In genomic region chr2:169360984-169361705, GRCh38 we compare ENCODE assay signal across 9 cellular contexts. TPM values are rescaled to one million over a fixed set of nuclear protein-coding genes. Genes with fewer than 3 reads are reported as not detected.
DNase-seq lines count a peak whose midpoint lies in the region; ATAC-seq, FAIRE-seq and TF ChIP-seq lines count a peak whose summit lies in the region.
"Had no signal": no experiment of that assay in that cellular context is flagged by ENCODE, and none has a peak within 500 bp of the region (broad histone marks: within the 10 kb centered on the region; RNA-seq: fewer than 3 reads in every experiment).

No MANE protein-coding gene starts in this region.

- POLR2A ChIA-PET in activated CD8-positive, alpha-beta T cell treated with anti-CD3 and anti-CD28 coated beads, Interleukin-2, amount 10 ng/mL, durations not matched to agents 7 days and 5 days (lab: Charles Lee), result interaction anchor here (0.5 kb wide), 1 partner anchor 229 kb away, joined by 3 read pairs; no protein-coding TSS in a partner anchor

- H3K79me2 ChIP-seq in mammary epithelial cell (ENCODE audit: insufficient read depth, low read length), result no peaks in the 10 kb centered on the region

- peak overlapping the region; percentile 52 to 72 for H3K27ac ChIP-seq in kidney (ENCODE audit: low read depth in 2 of 2, low read length in 2 of 2)
- H3K27ac ChIP-seq in mammary epithelial cell (ENCODE audit: insufficient read depth, low read depth, low read length), result no peak overlapping the region

- peaks cover 53% of the 10 kb centered on the region for H3K27me3 ChIP-seq in mammary epithelial cell (ENCODE audit: insufficient read depth, low read length)

- dilution Hi-C loops in mammary epithelial cell (cut with HindIII; ENCODE audit: low sequenced_read_pairs), result no loop called here

- WGBS in mammary epithelial cell (ENCODE audit: low coverage, missing lambda C conversion rate), result 0% methylated on average over 11 of the region's 20 CpGs

- H3K4me3 Mint-ChIP-seq in activated CD8-positive, alpha-beta T cell treated with anti-CD3 and anti-CD28 coated beads, Interleukin-2, amount 10 ng/mL, durations not matched to agents 7 days and 5 days, result peak overlapping the region; percentile 6
- H3K4me3 Mint-ChIP-seq in stimulated activated memory B cell treated with anti-CD40 and anti-IgM and Interleukin-4, amounts not matched to agents 10 μg/mL and 1 μg/mL and 100 μg/mL, for 72 hours, result peak overlapping the region; percentile 13

- in situ Hi-C loops in mammary epithelial cell (cut with MboI; ENCODE audit: low sequenced_read_pairs in 2 of 2), result no loop called here

- no peak for FAIRE-seq in kidney (lab: Jason Lieb, UNC)
- FAIRE-seq: A204.1 had no signal

- peaks cover 53% of the 10 kb centered on the region for H3K27me3 Mint-ChIP-seq in activated CD8-positive, alpha-beta T cell treated with anti-CD3 and anti-CD28 coated beads, Interleukin-2, amount 10 ng/mL, durations not matched to agents 7 days and 5 days (ENCODE audit: low read depth)
- H3K27me3 Mint-ChIP-seq in stimulated activated memory B cell treated with anti-CD40 and anti-IgM and Interleukin-4, amounts not matched to agents 10 μg/mL and 1 μg/mL and 100 μg/mL, for 72 hours, result peaks cover 56% of the 10 kb centered on the region

- H3K36me3 Mint-ChIP-seq in activated CD8-positive, alpha-beta T cell treated with anti-CD3 and anti-CD28 coated beads, Interleukin-2, amount 10 ng/mL, durations not matched to agents 7 days and 5 days (ENCODE audit: low read depth), result peaks cover 4% of the 10 kb centered on the region
- H3K36me3 Mint-ChIP-seq in stimulated activated memory B cell treated with anti-CD40 and anti-IgM and Interleukin-4, amounts not matched to agents 10 μg/mL and 1 μg/mL and 100 μg/mL, for 72 hours, result no peaks in the 10 kb centered on the region

- H4K20me1 ChIP-seq in mammary epithelial cell (ENCODE audit: insufficient read depth, low read length), result no peaks in the 10 kb centered on the region

- H3K9me3 ChIP-seq in kidney (ENCODE audit: control insufficient read depth in 1 of 2, low read length in 2 of 2), result no peaks in the 10 kb centered on the region
- H3K9me3 ChIP-seq in mammary epithelial cell (replicated peaks; ENCODE audit: insufficient read depth, low read length), result no peaks in the 10 kb centered on the region

- peaks cover 36% of the 10 kb centered on the region for H3K4me1 Mint-ChIP-seq in activated CD8-positive, alpha-beta T cell treated with anti-CD3 and anti-CD28 coated beads, Interleukin-2, amount 10 ng/mL, durations not matched to agents 7 days and 5 days (ENCODE audit: low read depth)
- peaks cover 43% of the 10 kb centered on the region for H3K4me1 Mint-ChIP-seq in stimulated activated memory B cell treated with anti-CD40 and anti-IgM and Interleukin-4, amounts not matched to agents 10 μg/mL and 1 μg/mL and 100 μg/mL, for 72 hours

- H3K9ac ChIP-seq in kidney (ENCODE audit: low read length in 2 of 2), result peak overlapping the region; percentile 53 to 74
- no peak overlapping the region for H3K9ac ChIP-seq in mammary epithelial cell (ENCODE audit: insufficient read depth, low read length)

- intact Hi-C loops in kidney (cut with DNase I) (no loop called here), mammary epithelial cell (cut with micrococcal nuclease) (no loop called here)

- no TSS peak for BruUV-seq in mammary epithelial cell (replicated peaks; lab: Mats Ljungman, UMichigan)

- ATAC-seq in activated CD8-positive, alpha-beta T cell treated with anti-CD3 and anti-CD28 coated beads, Interleukin-2, amount 10 ng/mL, durations not matched to agents 7 days and 5 days, result no peak
- ATAC-seq in stimulated activated memory B cell treated with anti-CD40 and anti-IgM and Interleukin-4, amounts not matched to agents 10 μg/mL and 1 μg/mL and 100 μg/mL, for 72 hours, result no peak

- peak overlapping the region; percentile 67 to 82 for H3K4me3 ChIP-seq in kidney (ENCODE audit: low read length in 2 of 2)
- H3K4me3 ChIP-seq in mammary epithelial cell (replicated peaks in 1 of 3; ENCODE audit: insufficient read depth in 1 of 3, low read depth in 2 of 3, low read length in 3 of 3), result no peak overlapping the region

- H3K4me1 ChIP-seq in kidney (ENCODE audit: control insufficient read depth in 1 of 2, insufficient read depth in 1 of 2, low read depth in 1 of 2, low read length in 2 of 2) (peaks cover 0 to 20% of the 10 kb centered on the region in 2 donors), mammary epithelial cell (ENCODE audit: insufficient read depth, low read length) (peaks cover 30% of the 10 kb centered on the region)

- DNase-seq in NOMO-1 treated with DMSO at 0.1 percent for 48 hours (lab: John Stamatoyannopoulos, UW; ENCODE audit: unreplicated experiment) (peak; percentile 5), NOMO-1 treated with dmso at 0.1 percent for 144 hours (lab: John Stamatoyannopoulos, UW; ENCODE audit: unreplicated experiment) (no peak), kidney (no peak), putamen (ENCODE audit: low spot score) (no peak), mammary epithelial cell (no peak)
- DNase-seq in activated CD8-positive, alpha-beta T cell treated with anti-CD3 and anti-CD28 coated beads, Interleukin-2, amount 10 ng/mL, durations not matched to agents 7 days and 5 days, result no peak
- no peak for DNase-seq in stimulated activated CD4-positive, alpha-beta T cell treated with anti-CD3 and anti-CD28 coated beads, Interleukin-2, amount 100 ng/mL, for 24 hours

- H3K4me2 ChIP-seq in mammary epithelial cell (ENCODE audit: insufficient read depth, low read depth, low read length), result no peak overlapping the region

- H3K36me3 ChIP-seq in kidney (ENCODE audit: control insufficient read depth in 1 of 2, insufficient read depth in 2 of 2, low read length in 2 of 2) (peaks cover 0 to 6% of the 10 kb centered on the region in 2 donors), mammary epithelial cell (ENCODE audit: insufficient read depth, low read length) (no peaks in the 10 kb centered on the region)

- CTCF ChIA-PET in activated CD8-positive, alpha-beta T cell treated with anti-CD3 and anti-CD28 coated beads, Interleukin-2, amount 10 ng/mL, durations not matched to agents 7 days and 5 days (lab: Charles Lee), result interaction anchor here (1.0 kb wide), 1 partner anchor 655 kb away, joined by 3 read pairs; no protein-coding TSS in a partner anchor
- CTCF ChIA-PET in mammary epithelial cell (lab: Charles Lee; ENCODE audit: low non-redundant PET), result interaction anchor here (0.6 kb wide), 1 partner anchor 36 kb away, joined by 4 read pairs; no protein-coding TSS in a partner anchor

- TF ChIP-seq CTCF in kidney (IDR thresholded peaks at IDR 0.05; ENCODE audit: borderline replicate concordance, extremely low read depth, insufficient read depth) (no peak), mammary epithelial cell (conservative IDR thresholded peaks at IDR 0.05 in 1 of 2, IDR thresholded peaks at IDR 0.05 in 1 of 2; ENCODE audit: extremely low read depth in 1 of 2, insufficient read depth in 1 of 2, low read depth in 1 of 2, low read length in 2 of 2) (no peak)

- no peak overlapping the region for H3K27ac Mint-ChIP-seq in activated CD8-positive, alpha-beta T cell treated with anti-CD3 and anti-CD28 coated beads, Interleukin-2, amount 10 ng/mL, durations not matched to agents 7 days and 5 days
- no peak overlapping the region for H3K27ac Mint-ChIP-seq in stimulated activated memory B cell treated with anti-CD40 and anti-IgM and Interleukin-4, amounts not matched to agents 10 μg/mL and 1 μg/mL and 100 μg/mL, for 72 hours

- H2AFZ ChIP-seq in mammary epithelial cell (ENCODE audit: low read depth, low read length), result no peak overlapping the region

- no peaks in the 10 kb centered on the region for H3K9me3 Mint-ChIP-seq in activated CD8-positive, alpha-beta T cell treated with anti-CD3 and anti-CD28 coated beads, Interleukin-2, amount 10 ng/mL, durations not matched to agents 7 days and 5 days (ENCODE audit: insufficient read depth)
- no peaks in the 10 kb centered on the region for H3K9me3 Mint-ChIP-seq in stimulated activated memory B cell treated with anti-CD40 and anti-IgM and Interleukin-4, amounts not matched to agents 10 μg/mL and 1 μg/mL and 100 μg/mL, for 72 hours

RNA-seq across cellular contexts. Expression of gene LRP2, which starts 1.2 kb away (rescaled TPM):
- under 1 TPM; 0.03 to 0.21 TPM for total RNA-seq in activated CD8-positive, alpha-beta T cell treated with anti-CD3 and anti-CD28 coated beads, Interleukin-2, amount 10 ng/mL, durations not matched to agents 7 days and 5 days
- total RNA-seq in kidney (85.4 TPM), mammary epithelial cell (not detected)
- polyA plus RNA-seq in kidney (ENCODE audit: insufficient read depth, low read depth, low replicate concordance) (44.7 TPM), mammary epithelial cell (under 0.01 TPM)
- polyA minus RNA-seq in mammary epithelial cell, result 0.93 TPM

Comparison
In these comparisons a context has a peak if more than half of its experiments do, and no peak if none do; other contexts are left out.
1. H3K4me3 ChIP-seq: peak in kidney (2 of 2); none in mammary epithelial cell (0 of 3).
2. RNA of gene LRP2, which starts 1.2 kb away (total RNA-seq): 85.4 TPM in kidney (single experiment); 0.03 to 0.21 TPM in activated CD8-positive, alpha-beta T cell treated with anti-CD3 and anti-CD28 coated beads, Interleukin-2, amount 10 ng/mL, durations not matched to agents 7 days and 5 days and not detected in mammary epithelial cell; every median in the first group is over 10 times any median in the second.